Comparison of ENCODE assay signal across 15 cellular contexts in genomic region chr6:157125531-157125930, GRCh38.
DNase-seq lines count a peak whose midpoint lies in the region; TF ChIP-seq lines count a peak whose summit lies in the region.
"Had no signal": no experiment of that assay in that cellular context is flagged by ENCODE, and none has a peak within 500 bp of the region (broad histone marks: within the 10 kb centered on the region; RNA-seq: fewer than 3 reads in every experiment).

No MANE protein-coding gene starts in this region.

- H3K79me2 ChIP-seq in PC-9 (ENCODE audit: low read depth) (no peaks in the 10 kb centered on the region), smooth muscle cell (ENCODE audit: low read depth) (peaks cover 7% of the 10 kb centered on the region)

- H3K27me3 Mint-ChIP-seq in Caco-2 (ENCODE audit: insufficient read depth, unreplicated experiment), result no peaks in the 10 kb centered on the region
- peaks cover 0 to 4% (median 1%) of the 10 kb centered on the region in 3 donors for H3K27me3 Mint-ChIP-seq in immature natural killer cell (ENCODE audit: low read depth in 3 of 3)
- H3K27me3 Mint-ChIP-seq: CD4-positive, alpha-beta memory T cell had no signal

- TF ChIP-seq CTCF in Caco-2 (IDR thresholded peaks at IDR 0.05; ENCODE audit: insufficient read depth in 1 of 2, low read depth in 1 of 2, low read length in 1 of 2, severe bottlenecking in 1 of 2, unreplicated experiment in 1 of 2) (no peak), PC-9 (conservative IDR thresholded peaks at IDR 0.05) (no peak), smooth muscle cell (IDR thresholded peaks at IDR 0.05; ENCODE audit: borderline replicate concordance, insufficient read depth, poor library complexity, severe bottlenecking) (no peak)

- H3K9me2 ChIP-seq in PC-9 (ENCODE audit: insufficient read depth), result no peaks in the 10 kb centered on the region

- H3K4me2 ChIP-seq in PC-9 (0 out of 2 replicates have a peak overlapping the region, but pooled peaks have one; percentile 43), smooth muscle cell (peak overlapping the region; percentile 32)
- H3K4me2 ChIP-seq: BLaER1 treated with 17β-estradiol and CSF1 and Interleukin-3, amounts not matched to agents 10 nM and 100 nM had no signal

- H2AFZ ChIP-seq in PC-9 (no peak overlapping the region), smooth muscle cell (ENCODE audit: low read depth) (no peak overlapping the region)

- BruUV-seq in Caco-2 (replicated peaks; lab: Mats Ljungman, UMichigan) (no TSS peak), PC-9 (replicated peaks; lab: Mats Ljungman, UMichigan) (no TSS peak)

- H4K20me1 ChIP-seq in PC-9 (ENCODE audit: insufficient read depth) (no peaks in the 10 kb centered on the region), smooth muscle cell (ENCODE audit: low read depth) (peaks cover 19% of the 10 kb centered on the region)

- H3K9me3 Mint-ChIP-seq in Caco-2 (ENCODE audit: unreplicated experiment), result no peaks in the 10 kb centered on the region
- no peaks in the 10 kb centered on the region for H3K9me3 Mint-ChIP-seq in immature natural killer cell
- H3K9me3 Mint-ChIP-seq: CD4-positive, alpha-beta memory T cell; H9 had no signal

- H3K27me3 ChIP-seq in Caco-2 (replicated peaks; ENCODE audit: control insufficient read depth, insufficient read depth, low read length), result no peaks in the 10 kb centered on the region
- no peaks in the 10 kb centered on the region for H3K27me3 ChIP-seq in PC-9 (ENCODE audit: insufficient read depth, low read depth)
- no peaks in the 10 kb centered on the region for H3K27me3 ChIP-seq in smooth muscle cell (ENCODE audit: low read depth)
- H3K27me3 ChIP-seq: BLaER1 treated with 17β-estradiol and CSF1 and Interleukin-3, amounts not matched to agents 10 nM and 100 nM had no signal

- H3K27ac ChIP-seq in PC-9 (no peak overlapping the region), smooth muscle cell (ENCODE audit: low read depth) (peak overlapping the region; percentile 62)
- H3K27ac ChIP-seq: BLaER1 treated with 17β-estradiol and CSF1 and Interleukin-3, amounts not matched to agents 10 nM and 100 nM had no signal

- intact Hi-C loops in Caco-2 (cut with micrococcal nuclease; ENCODE audit: unreplicated experiment), result loop anchor here (5.0 kb wide), 1 partner anchor 57 kb away; no protein-coding TSS in a partner anchor
- intact Hi-C loops in PC-9 (cut with micrococcal nuclease; ENCODE audit: unreplicated experiment), result no loop called here

- WGBS in smooth muscle cell (ENCODE audit: low lambda C conversion rate), result 83% methylated on average over 7 of the region's 7 CpGs

- H3K27ac Mint-ChIP-seq in Caco-2 (ENCODE audit: unreplicated experiment) (peak overlapping the region; percentile 66), immature natural killer cell (peak overlapping the region; percentile 31 to 84 (median 71))

- no peak overlapping the region for H3K4me3 Mint-ChIP-seq in Caco-2 (ENCODE audit: unreplicated experiment)
- H3K4me3 Mint-ChIP-seq in immature natural killer cell, result no peak overlapping the region
- H3K4me3 Mint-ChIP-seq: CD4-positive, alpha-beta memory T cell; H9 had no signal

- no peaks in the 10 kb centered on the region for H3K9me3 ChIP-seq in Caco-2
- H3K9me3 ChIP-seq in PC-9 (ENCODE audit: insufficient read depth, low read depth), result no peaks in the 10 kb centered on the region
- H3K9me3 ChIP-seq in smooth muscle cell (replicated peaks; ENCODE audit: low read depth), result no peaks in the 10 kb centered on the region
- H3K9me3 ChIP-seq: BLaER1 treated with 17β-estradiol and CSF1 and Interleukin-3, amounts not matched to agents 10 nM and 100 nM had no signal

- POLR2A ChIA-PET in Caco-2 (lab: Charles Lee) (no interaction called here), PC-9 (lab: Charles Lee; ENCODE audit: unreplicated experiment) (no interaction called here)

- H3K36me3 ChIP-seq in Caco-2 (ENCODE audit: control insufficient read depth, insufficient read depth, low read length) (no peaks in the 10 kb centered on the region; the same call in 1 of the 2 replicates), PC-9 (ENCODE audit: low read depth) (no peaks in the 10 kb centered on the region), smooth muscle cell (ENCODE audit: low read depth) (no peaks in the 10 kb centered on the region)

- H3K4me3 ChIP-seq in Caco-2 (ENCODE audit: low read depth, low read length) (no peak overlapping the region), PC-9 (no peak overlapping the region), smooth muscle cell (no peak overlapping the region)
- H3K4me3 ChIP-seq: BLaER1 treated with 17β-estradiol and CSF1 and Interleukin-3, amounts not matched to agents 10 nM and 100 nM had no signal

- CTCF ChIA-PET in Caco-2 (lab: Charles Lee), result no interaction called here
- CTCF ChIA-PET in PC-9 (lab: Charles Lee), result no interaction called here

- no peak overlapping the region for H3K9ac ChIP-seq in smooth muscle cell (ENCODE audit: low read depth)
- H3K9ac ChIP-seq: BLaER1 treated with 17β-estradiol and CSF1 and Interleukin-3, amounts not matched to agents 10 nM and 100 nM had no signal

- DNase-seq in Caco-2 (no peak), PC-9 (no peak), immature natural killer cell (no peak), smooth muscle cell (lab: John Stamatoyannopoulos, UW; ENCODE audit: unreplicated experiment) (no peak), nucleus accumbens (lab: John Stamatoyannopoulos, UW) (no peak), dedifferentiated amniotic fluid mesenchymal stem cell (ENCODE audit: extremely low spot score) (no peak)
- DNase-seq in activated CD4-positive, alpha-beta T cell treated with anti-CD3 and anti-CD28 coated beads, Interleukin-2, amount 50 U/mL, for 1 hour, result no peak
- DNase-seq: ACHN; CD4-positive, alpha-beta memory T cell; DMS153; DMS79 treated with DMSO at 0.1 percent for 48 hours; EL; GOT3; H9 had no signal

- H3K4me1 ChIP-seq in Caco-2 (peaks cover 37% of the 10 kb centered on the region), PC-9 (replicated peaks; ENCODE audit: insufficient read depth) (peaks cover 23% of the 10 kb centered on the region), smooth muscle cell (ENCODE audit: low read depth) (no peaks in the 10 kb centered on the region)

- no peaks in the 10 kb centered on the region for H3F3A ChIP-seq in PC-9 (ENCODE audit: insufficient read depth, low read depth)
- H3F3A ChIP-seq in smooth muscle cell (ENCODE audit: low read depth), result no peaks in the 10 kb centered on the region

- H3K4me1 Mint-ChIP-seq in Caco-2 (ENCODE audit: low read depth, unreplicated experiment) (peaks cover 37% of the 10 kb centered on the region), immature natural killer cell (peaks cover 46 to 53% of the 10 kb centered on the region in 2 donors)

- H3K36me3 Mint-ChIP-seq in Caco-2 (ENCODE audit: insufficient read depth, unreplicated experiment) (no peaks in the 10 kb centered on the region), immature natural killer cell (peaks cover 0 to 8% (median 6%) of the 10 kb centered on the region in 3 donors)
